ENCODE assay signal across 2 cellular contexts in genomic region chr17:76528156-76528527, GRCh38.
TF ChIP-seq lines count a peak whose summit lies in the region.

No MANE protein-coding gene starts in this region.

TF ChIP-seq in SK-N-SH, 30 proteins besides CTCF, POLR2A, EP300 and RAD21 (continued from another document):
- TF ChIP-seq REST (IDR thresholded peaks at IDR 0.05; ENCODE audit: low read depth, low read length), result no peak
- TF ChIP-seq ELF1 (IDR thresholded peaks at IDR 0.05), result no peak
- TF ChIP-seq NFIC (IDR thresholded peaks at IDR 0.05; ENCODE audit: borderline replicate concordance), result no peak
- no peak for TF ChIP-seq MAX (IDR thresholded peaks at IDR 0.05; ENCODE audit: low read depth)
- no peak for TF ChIP-seq TAF1 (IDR thresholded peaks at IDR 0.05; ENCODE audit: borderline replicate concordance, low read depth, low read length)
- TF ChIP-seq EZH2phosphoT487 (IDR thresholded peaks at IDR 0.05; ENCODE audit: borderline replicate concordance, low read depth), result no peak
- TF ChIP-seq GABPA (IDR thresholded peaks at IDR 0.05; ENCODE audit: low read depth), result no peak
- no peak for TF ChIP-seq YY1 (IDR thresholded peaks at IDR 0.05; ENCODE audit: low read depth)
- no peak for TF ChIP-seq SMC3 (IDR thresholded peaks at IDR 0.05; ENCODE audit: low read depth, low read length)
- no peak for TF ChIP-seq MXI1 (IDR thresholded peaks at IDR 0.05; ENCODE audit: low read depth, low read length)
- TF ChIP-seq RXRA (IDR thresholded peaks at IDR 0.05; ENCODE audit: borderline replicate concordance, low read depth), result no peak

TF ChIP-seq in SK-N-SH treated with all-trans-retinoic acid at 6 μM for 48 hours, 23 proteins besides CTCF, POLR2A, EP300 and RAD21 (continued from another document):
- TF ChIP-seq RARB (CRISPR knock-in tag; IDR thresholded peaks at IDR 0.05) (no peak), ISL1 (CRISPR knock-in tag; IDR thresholded peaks at IDR 0.05) (no peak), POU6F1 (CRISPR knock-in tag; IDR thresholded peaks at IDR 0.05; ENCODE audit: borderline replicate concordance, low read depth) (no peak), ARNTL (CRISPR knock-in tag; IDR thresholded peaks at IDR 0.05; ENCODE audit: borderline replicate concordance, low read depth) (no peak), ZC3H10 (CRISPR knock-in tag; IDR thresholded peaks at IDR 0.05) (no peak), TOX (CRISPR knock-in tag; IDR thresholded peaks at IDR 0.05; ENCODE audit: borderline replicate concordance) (no peak), BACH2 (CRISPR knock-in tag; IDR thresholded peaks at IDR 0.05; ENCODE audit: borderline replicate concordance) (no peak), ESRRG (CRISPR knock-in tag; IDR thresholded peaks at IDR 0.05) (no peak)
- TF ChIP-seq, protein P1, sequence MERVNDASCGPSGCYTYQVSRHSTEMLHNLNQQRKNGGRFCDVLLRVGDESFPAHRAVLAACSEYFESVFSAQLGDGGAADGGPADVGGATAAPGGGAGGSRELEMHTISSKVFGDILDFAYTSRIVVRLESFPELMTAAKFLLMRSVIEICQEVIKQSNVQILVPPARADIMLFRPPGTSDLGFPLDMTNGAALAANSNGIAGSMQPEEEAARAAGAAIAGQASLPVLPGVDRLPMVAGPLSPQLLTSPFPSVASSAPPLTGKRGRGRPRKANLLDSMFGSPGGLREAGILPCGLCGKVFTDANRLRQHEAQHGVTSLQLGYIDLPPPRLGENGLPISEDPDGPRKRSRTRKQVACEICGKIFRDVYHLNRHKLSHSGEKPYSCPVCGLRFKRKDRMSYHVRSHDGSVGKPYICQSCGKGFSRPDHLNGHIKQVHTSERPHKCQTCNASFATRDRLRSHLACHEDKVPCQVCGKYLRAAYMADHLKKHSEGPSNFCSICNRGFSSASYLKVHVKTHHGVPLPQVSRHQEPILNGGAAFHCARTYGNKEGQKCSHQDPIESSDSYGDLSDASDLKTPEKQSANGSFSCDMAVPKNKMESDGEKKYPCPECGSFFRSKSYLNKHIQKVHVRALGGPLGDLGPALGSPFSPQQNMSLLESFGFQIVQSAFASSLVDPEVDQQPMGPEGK (CRISPR knock-in tag; IDR thresholded peaks at IDR 0.05; ENCODE audit: borderline replicate concordance), result no peak
- TF ChIP-seq, protein P2, sequence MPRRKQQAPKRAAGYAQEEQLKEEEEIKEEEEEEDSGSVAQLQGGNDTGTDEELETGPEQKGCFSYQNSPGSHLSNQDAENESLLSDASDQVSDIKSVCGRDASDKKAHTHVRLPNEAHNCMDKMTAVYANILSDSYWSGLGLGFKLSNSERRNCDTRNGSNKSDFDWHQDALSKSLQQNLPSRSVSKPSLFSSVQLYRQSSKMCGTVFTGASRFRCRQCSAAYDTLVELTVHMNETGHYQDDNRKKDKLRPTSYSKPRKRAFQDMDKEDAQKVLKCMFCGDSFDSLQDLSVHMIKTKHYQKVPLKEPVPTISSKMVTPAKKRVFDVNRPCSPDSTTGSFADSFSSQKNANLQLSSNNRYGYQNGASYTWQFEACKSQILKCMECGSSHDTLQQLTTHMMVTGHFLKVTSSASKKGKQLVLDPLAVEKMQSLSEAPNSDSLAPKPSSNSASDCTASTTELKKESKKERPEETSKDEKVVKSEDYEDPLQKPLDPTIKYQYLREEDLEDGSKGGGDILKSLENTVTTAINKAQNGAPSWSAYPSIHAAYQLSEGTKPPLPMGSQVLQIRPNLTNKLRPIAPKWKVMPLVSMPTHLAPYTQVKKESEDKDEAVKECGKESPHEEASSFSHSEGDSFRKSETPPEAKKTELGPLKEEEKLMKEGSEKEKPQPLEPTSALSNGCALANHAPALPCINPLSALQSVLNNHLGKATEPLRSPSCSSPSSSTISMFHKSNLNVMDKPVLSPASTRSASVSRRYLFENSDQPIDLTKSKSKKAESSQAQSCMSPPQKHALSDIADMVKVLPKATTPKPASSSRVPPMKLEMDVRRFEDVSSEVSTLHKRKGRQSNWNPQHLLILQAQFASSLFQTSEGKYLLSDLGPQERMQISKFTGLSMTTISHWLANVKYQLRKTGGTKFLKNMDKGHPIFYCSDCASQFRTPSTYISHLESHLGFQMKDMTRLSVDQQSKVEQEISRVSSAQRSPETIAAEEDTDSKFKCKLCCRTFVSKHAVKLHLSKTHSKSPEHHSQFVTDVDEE (CRISPR knock-in tag; IDR thresholded peaks at IDR 0.05), result no peak
